ENCODE assay signal across 16 cellular contexts in genomic region chr2:1032030-1032429, GRCh38.
A peak's percentile ranks its signal among the peaks of the same experiment; 100 is the strongest.
DNase-seq lines count a peak whose midpoint lies in the region; ATAC-seq and TF ChIP-seq lines count a peak whose summit lies in the region.
"Had no signal": no experiment of that assay in that cellular context is flagged by ENCODE, and none has a peak within 500 bp of the region (broad histone marks: within the 10 kb centered on the region; RNA-seq: fewer than 3 reads in every experiment).

No MANE protein-coding gene starts in this region.

- H3K9me3 Mint-ChIP-seq in activated CD8-positive, alpha-beta memory T cell treated with anti-CD3 and anti-CD28 coated beads, Interleukin-2, amount 10 ng/mL, durations not matched to agents 7 days and 5 days (ENCODE audit: low read depth): no peaks in the 10 kb centered on the region

- no peaks in the 10 kb centered on the region for H3K27me3 Mint-ChIP-seq in activated CD8-positive, alpha-beta memory T cell treated with anti-CD3 and anti-CD28 coated beads, Interleukin-2, amount 10 ng/mL, durations not matched to agents 7 days and 5 days

- H3K27ac Mint-ChIP-seq in activated CD8-positive, alpha-beta memory T cell treated with anti-CD3 and anti-CD28 coated beads, Interleukin-2, amount 10 ng/mL, durations not matched to agents 7 days and 5 days: peak overlapping the region; percentile 87

- WGBS in thyroid gland, 2 donors: 85 to 88% methylated on average over 13 of the region's 13 CpGs

- H3K36me3 ChIP-seq in lower lobe of right lung (no peaks in the 10 kb centered on the region), thyroid gland (no peaks in the 10 kb centered on the region)
- H3K36me3 ChIP-seq: ovary, transverse colon had no signal

- intact Hi-C loops in lower lobe of right lung (cut with DNase I) (no loop called here), thyroid gland (cut with DNase I) (no loop called here)

- no peak overlapping the region for H3K27ac ChIP-seq in lower lobe of right lung
- no peak overlapping the region for H3K27ac ChIP-seq in thyroid gland
- H3K27ac ChIP-seq: foreskin keratinocyte, GM23248, ovary, SK-N-MC, transverse colon had no signal

- peak; percentile 61 for DNase-seq in activated CD8-positive, alpha-beta memory T cell treated with anti-CD3 and anti-CD28 coated beads, Interleukin-2, amount 10 ng/mL, durations not matched to agents 7 days and 5 days
- DNase-seq in activated CD8-positive, alpha-beta memory T cell treated with anti-CD3 and anti-CD28 coated beads, Interleukin-2, amount 50 U/mL, for 4 hours: no peak
- DNase-seq in OCI-M1 (lab: John Stamatoyannopoulos, UW) (peak; percentile 55), lower lobe of right lung (no peak), thyroid gland (no peak)
- DNase-seq in activated T-helper 9 cell treated with anti-CD3 and anti-CD28 coated beads, Interleukin-2, amount 50 U/mL, for 16 hours (ENCODE audit: low read depth): peak; percentile 40
- DNase-seq in stimulated activated CD4-positive, alpha-beta T cell treated with anti-CD3 and anti-CD28 coated beads, Interleukin-4, amount 100 ng/mL, for 4 hours: peak; percentile 5 to 14
- DNase-seq: ACHN, foreskin keratinocyte, GM23248, ovary, transverse colon had no signal

- peaks cover 11% of the 10 kb centered on the region for H3K4me1 Mint-ChIP-seq in activated CD8-positive, alpha-beta memory T cell treated with anti-CD3 and anti-CD28 coated beads, Interleukin-2, amount 10 ng/mL, durations not matched to agents 7 days and 5 days

- peak; percentile 74 for ATAC-seq in activated CD8-positive, alpha-beta memory T cell treated with anti-CD3 and anti-CD28 coated beads, Interleukin-2, amount 10 ng/mL, durations not matched to agents 7 days and 5 days
- no peak for ATAC-seq in HG02759 (IDR thresholded peaks at IDR 0.05; ENCODE audit: unreplicated experiment)
- no peak for ATAC-seq in lower lobe of right lung
- ATAC-seq: foreskin keratinocyte, left lobe of liver had no signal

- CTCF ChIA-PET in activated CD8-positive, alpha-beta memory T cell treated with anti-CD3 and anti-CD28 coated beads, Interleukin-2, amount 10 ng/mL, durations not matched to agents 7 days and 5 days (lab: Charles Lee): no interaction called here

- TF ChIP-seq POLR2A in thyroid gland (IDR thresholded peaks at IDR 0.05): no peak

- H3K4me1 ChIP-seq in lower lobe of right lung: no peaks in the 10 kb centered on the region
- H3K4me1 ChIP-seq in thyroid gland: no peaks in the 10 kb centered on the region
- H3K4me1 ChIP-seq: foreskin keratinocyte, transverse colon had no signal

- TF ChIP-seq CTCF in lower lobe of right lung (IDR thresholded peaks at IDR 0.05): no peak
- no peak for TF ChIP-seq CTCF in thyroid gland (IDR thresholded peaks at IDR 0.05)

- H3K36me3 Mint-ChIP-seq in activated CD8-positive, alpha-beta memory T cell treated with anti-CD3 and anti-CD28 coated beads, Interleukin-2, amount 10 ng/mL, durations not matched to agents 7 days and 5 days: peaks cover 8% of the 10 kb centered on the region

- peak overlapping the region; percentile 82 for H3K4me3 Mint-ChIP-seq in activated CD8-positive, alpha-beta memory T cell treated with anti-CD3 and anti-CD28 coated beads, Interleukin-2, amount 10 ng/mL, durations not matched to agents 7 days and 5 days

- H3K4me3 ChIP-seq in lower lobe of right lung (no peak overlapping the region), thyroid gland (replicated peaks in 1 of 3) (no peak overlapping the region)
- H3K4me3 ChIP-seq: GM23248, ovary, SK-N-MC, smooth muscle cell, transverse colon had no signal

- H3K27me3 ChIP-seq in lower lobe of right lung (ENCODE audit: low read depth) (no peaks in the 10 kb centered on the region), thyroid gland (no peaks in the 10 kb centered on the region)
- H3K27me3 ChIP-seq: foreskin keratinocyte, ovary, transverse colon had no signal

- no peaks in the 10 kb centered on the region for H3K9me3 ChIP-seq in lower lobe of right lung
- no peaks in the 10 kb centered on the region for H3K9me3 ChIP-seq in thyroid gland
- H3K9me3 ChIP-seq: ovary, transverse colon had no signal

Comparison
In these comparisons a context has a peak if more than half of its experiments do, and no peak if none do; other contexts are left out.
1. DNase-seq: peak in activated CD8-positive, alpha-beta memory T cell treated with anti-CD3 and anti-CD28 coated beads, Interleukin-2, amount 10 ng/mL, durations not matched to agents 7 days and 5 days (single experiment), OCI-M1 (single experiment), activated T-helper 9 cell treated with anti-CD3 and anti-CD28 coated beads, Interleukin-2, amount 50 U/mL, for 16 hours (single experiment) and stimulated activated CD4-positive, alpha-beta T cell treated with anti-CD3 and anti-CD28 coated beads, Interleukin-4, amount 100 ng/mL, for 4 hours (2 of 2); none in activated CD8-positive, alpha-beta memory T cell treated with anti-CD3 and anti-CD28 coated beads, Interleukin-2, amount 50 U/mL, for 4 hours (single experiment), lower lobe of right lung (single experiment) and thyroid gland (0 of 2).